9 cellular contexts compared by ENCODE assay signal in the genomic region with DNA sequence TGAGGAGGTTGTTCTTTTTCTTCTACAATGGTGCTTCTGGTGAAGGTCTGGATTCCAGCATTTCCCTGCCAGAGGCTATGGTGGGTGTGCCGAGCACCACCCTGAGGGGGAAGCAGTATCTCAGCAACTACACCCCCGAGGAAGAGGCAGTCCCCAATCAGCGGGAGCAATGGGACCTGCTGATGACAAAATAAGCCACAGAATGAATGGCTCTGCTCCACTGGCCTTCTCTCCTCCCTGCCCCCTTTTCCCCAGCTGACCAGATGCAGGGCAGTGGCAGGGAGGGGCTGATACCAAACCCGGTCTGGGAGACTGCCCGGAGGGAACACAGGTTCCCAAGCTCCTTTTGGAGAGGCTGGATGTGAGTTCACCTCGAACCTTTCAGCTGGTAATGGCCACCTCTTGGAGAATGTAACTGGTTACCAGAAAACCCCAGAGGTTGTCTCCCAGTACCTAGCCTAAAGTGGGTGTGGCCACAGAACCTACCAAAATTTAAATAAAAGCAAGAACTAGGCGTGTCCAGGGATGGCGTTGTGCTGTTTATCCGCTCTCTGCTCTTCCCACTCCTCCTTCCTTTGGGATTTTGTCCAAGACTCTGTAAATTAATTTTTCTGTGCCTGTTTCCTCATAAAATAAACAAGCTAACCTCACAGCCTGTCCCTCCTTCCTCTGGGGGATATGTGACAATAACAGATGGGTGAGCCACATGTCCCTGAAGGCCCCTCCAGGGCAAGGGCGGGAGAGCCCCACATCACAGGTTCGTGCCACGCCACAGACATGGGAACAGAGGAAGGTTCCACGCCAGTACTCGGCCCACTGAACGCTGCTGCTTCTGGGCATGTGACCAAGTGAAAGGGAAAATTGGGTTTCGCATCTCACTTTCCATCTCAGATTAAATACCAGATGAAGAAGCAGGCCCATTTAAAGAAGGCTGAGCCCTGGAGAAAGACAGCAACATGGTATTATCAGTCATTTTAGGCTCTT.
DNase-seq lines count a peak whose midpoint lies in the region; ATAC-seq, FAIRE-seq and TF ChIP-seq lines count a peak whose summit lies in the region.
"Had no signal": no experiment of that assay in that cellular context is flagged by ENCODE, and none has a peak within 500 bp of the region (broad histone marks: within the 10 kb centered on the region; RNA-seq: fewer than 3 reads in every experiment).

No MANE protein-coding gene starts in this region.

- H3K27ac ChIP-seq in VCaP (peak overlapping the region; percentile 75), mucosa of rectum (ENCODE audit: low read depth in 2 of 2, low read length in 2 of 2) (peak overlapping the region; percentile 82 to 84)

- peak overlapping the region; percentile 6 to 27 for H3K9ac ChIP-seq in mucosa of rectum (ENCODE audit: low read depth in 1 of 2, low read length in 2 of 2)

- no peak for TF ChIP-seq CTCF in VCaP (conservative IDR thresholded peaks at IDR 0.05)
- no peak for TF ChIP-seq CTCF in D721Med (IDR thresholded peaks at IDR 0.05; ENCODE audit: insufficient read depth, missing control alignments)

- peaks cover 64 to 72% of the 10 kb centered on the region in 2 donors for H3K4me1 ChIP-seq in mucosa of rectum (ENCODE audit: control insufficient read depth in 2 of 2, insufficient read depth in 2 of 2, low read length in 2 of 2)

- FAIRE-seq in D721Med (lab: Jason Lieb, UNC): no peak

- H3K27me3 ChIP-seq in mucosa of rectum (ENCODE audit: control insufficient read depth in 2 of 2, insufficient read depth in 2 of 2, low read length in 2 of 2): no peaks in the 10 kb centered on the region

- H3K9me3 ChIP-seq in mucosa of rectum (ENCODE audit: control insufficient read depth in 2 of 2, low read length in 2 of 2): no peaks in the 10 kb centered on the region

- ATAC-seq in HG02759 (IDR thresholded peaks at IDR 0.05; ENCODE audit: unreplicated experiment): peak; percentile 74

- H3K4me3 ChIP-seq in mucosa of rectum (ENCODE audit: low read length in 2 of 2): peak overlapping the region in 1 of 2 donors; percentile 10

- H3K36me3 ChIP-seq in mucosa of rectum (ENCODE audit: control insufficient read depth in 2 of 2, insufficient read depth in 2 of 2, low read length in 2 of 2): peaks cover 0 to 3% of the 10 kb centered on the region in 2 donors

- peak; percentile 25 to 46 for DNase-seq in activated CD4-positive, alpha-beta T cell treated with anti-CD3 and anti-CD28 coated beads, Interleukin-2, amount 50 U/mL, for 48 hours
- DNase-seq in activated CD4-positive, alpha-beta T cell treated with anti-CD3 and anti-CD28 coated beads, Interleukin-2, amount 50 U/mL, for 1 hour: no peak
- DNase-seq in SIG-M5 (lab: John Stamatoyannopoulos, UW): no peak
- no peak for DNase-seq in medulla oblongata (ENCODE audit: extremely low spot score)
- DNase-seq in D721Med (ENCODE audit: insufficient read length, low spot score): no peak
- DNase-seq: CD4-positive, CD25-positive, alpha-beta regulatory T cell had no signal

Comparison
In these comparisons a context has a peak if more than half of its experiments do, and no peak if none do; other contexts are left out.
1. DNase-seq: peak in activated CD4-positive, alpha-beta T cell treated with anti-CD3 and anti-CD28 coated beads, Interleukin-2, amount 50 U/mL, for 48 hours (2 of 2); none in activated CD4-positive, alpha-beta T cell treated with anti-CD3 and anti-CD28 coated beads, Interleukin-2, amount 50 U/mL, for 1 hour (single experiment), SIG-M5 (single experiment), medulla oblongata (single experiment) and D721Med (single experiment).